ENCODE assay signal across 8 cellular contexts in the genomic region with DNA sequence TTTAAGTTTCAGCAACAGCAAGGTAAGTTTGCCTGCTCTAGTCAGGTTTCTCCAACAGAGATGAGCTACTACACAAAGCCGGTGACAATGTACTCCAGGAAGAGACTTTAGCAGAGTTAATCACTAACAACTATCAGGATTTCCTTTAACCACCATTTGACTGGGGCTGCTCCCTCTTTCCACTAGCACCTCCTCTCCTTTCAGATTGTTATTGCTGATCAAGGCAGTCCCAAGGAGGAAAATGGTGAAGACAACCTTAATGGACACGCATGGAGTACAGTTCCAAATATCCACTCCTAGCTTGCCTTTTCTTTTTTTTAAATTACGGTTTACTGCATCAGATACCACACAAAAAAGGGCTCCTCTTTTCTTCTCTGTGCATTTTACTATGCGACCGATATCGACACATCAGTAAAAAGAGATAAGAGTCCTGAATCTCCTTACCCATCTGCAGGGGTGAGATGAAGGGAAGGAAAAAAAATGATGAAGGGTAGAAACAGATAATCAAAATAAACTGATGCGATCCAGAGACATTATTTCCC. TPM values are rescaled to one million over a fixed set of nuclear protein-coding genes. Genes with fewer than 3 reads are reported as not detected.
DNase-seq lines count a peak whose midpoint lies in the region; ATAC-seq and TF ChIP-seq lines count a peak whose summit lies in the region.

No MANE protein-coding gene starts in this region.

- no peaks in the 10 kb centered on the region for H3K27me3 ChIP-seq in HUES6 (ENCODE audit: control insufficient read depth, insufficient read depth, low read length)
- H3K27me3 ChIP-seq in WERI-Rb-1 (ENCODE audit: insufficient read depth, low read depth, severe bottlenecking): no peaks in the 10 kb centered on the region
- no peaks in the 10 kb centered on the region for H3K27me3 ChIP-seq in foreskin keratinocyte
- H3K27me3 ChIP-seq in trophoblast cell (ENCODE audit: insufficient read depth, low read length): no peaks in the 10 kb centered on the region

- H3K4me3 ChIP-seq in HUES6 (ENCODE audit: low read depth, low read length) (peak overlapping the region; percentile 91), WERI-Rb-1 (ENCODE audit: low read depth, low read length) (peak overlapping the region; percentile 84), trophoblast cell (ENCODE audit: low read depth, low read length) (peak overlapping the region; percentile 94)

- peak overlapping the region; percentile 68 for H3K4me2 ChIP-seq in trophoblast cell (ENCODE audit: low read length)

- no peak overlapping the region for H2BK12ac ChIP-seq in trophoblast cell (ENCODE audit: low read length)

- no peaks in the 10 kb centered on the region for H3K9me3 ChIP-seq in HUES6 (ENCODE audit: control insufficient read depth, insufficient read depth, low read depth, low read length)
- no peaks in the 10 kb centered on the region for H3K9me3 ChIP-seq in WERI-Rb-1 (ENCODE audit: severe bottlenecking)
- no peaks in the 10 kb centered on the region for H3K9me3 ChIP-seq in trophoblast cell (ENCODE audit: insufficient read depth, low read depth, low read length)

- no peak overlapping the region for H3K23ac ChIP-seq in trophoblast cell (ENCODE audit: low read length)

- H3K79me2 ChIP-seq in trophoblast cell (ENCODE audit: control insufficient read depth, insufficient read depth, low read length, poor library complexity): peaks cover 6% of the 10 kb centered on the region

- H4K91ac ChIP-seq in trophoblast cell (ENCODE audit: low read depth, low read length): peak overlapping the region; percentile 95

- peak overlapping the region; percentile 99 for H3K14ac ChIP-seq in trophoblast cell (ENCODE audit: low read length)

- DNase-seq in DMS53 (lab: John Stamatoyannopoulos, UW) (peak; percentile 40), DMS53 treated with DMSO at 0.1 percent for 48 hours (lab: John Stamatoyannopoulos, UW; ENCODE audit: unreplicated experiment) (no peak), WERI-Rb-1 (peak; percentile 18), foreskin keratinocyte (peak; percentile 25 to 56), trophoblast cell (no peak)
- DNase-seq in effector CD4-positive, alpha-beta T cell: no peak

- peak overlapping the region; percentile 99 for H2AFZ ChIP-seq in trophoblast cell (ENCODE audit: insufficient read depth, low read length, poor library complexity)

- TF ChIP-seq CTCF in WERI-Rb-1 (IDR thresholded peaks at IDR 0.05; ENCODE audit: low read depth, low read length) (no peak), foreskin keratinocyte (conservative IDR thresholded peaks at IDR 0.05) (peak; percentile 42)

- no peak for ATAC-seq in foreskin keratinocyte
- no peak for ATAC-seq in GM21360 (IDR thresholded peaks at IDR 0.05; ENCODE audit: unreplicated experiment)

- peaks cover 34% of the 10 kb centered on the region for H3K4me1 ChIP-seq in HUES6 (ENCODE audit: control insufficient read depth, insufficient read depth, low read length)
- peaks cover 43% of the 10 kb centered on the region for H3K4me1 ChIP-seq in foreskin keratinocyte
- peaks cover 0 to 2% of the 10 kb centered on the region in 2 experiments for H3K4me1 ChIP-seq in trophoblast cell (ENCODE audit: control insufficient read depth in 1 of 2, insufficient read depth in 2 of 2, low read length in 2 of 2)

- no CpG with 5 or more reads among the region's 7 CpGs for WGBS in trophoblast cell (ENCODE audit: extremely low coverage, insufficient coverage, insufficient read length)

- H4K12ac ChIP-seq in trophoblast cell (ENCODE audit: low read depth, low read length): peak overlapping the region; percentile 97

- H3K9ac ChIP-seq in HUES6 (ENCODE audit: low read length) (peak overlapping the region; percentile 80), trophoblast cell (ENCODE audit: low read length) (no peak overlapping the region)

- H2AK5ac ChIP-seq in trophoblast cell (ENCODE audit: low read length): no peak overlapping the region

- peak overlapping the region; percentile 93 for H2BK5ac ChIP-seq in trophoblast cell (ENCODE audit: low read depth, low read length, poor library complexity)

- peak overlapping the region; percentile 96 for H4K8ac ChIP-seq in trophoblast cell (ENCODE audit: low read depth, low read length)

- peak overlapping the region; percentile 95 for H2BK120ac ChIP-seq in trophoblast cell (ENCODE audit: insufficient read depth, low read length, poor library complexity)

- H3K18ac ChIP-seq in trophoblast cell (ENCODE audit: low read length): peak overlapping the region; percentile 100

- H3K79me1 ChIP-seq in trophoblast cell (ENCODE audit: low read length): peaks cover 8% of the 10 kb centered on the region

- no peaks in the 10 kb centered on the region for H3K36me3 ChIP-seq in HUES6 (ENCODE audit: control insufficient read depth, insufficient read depth, low read length)
- peaks cover 3% of the 10 kb centered on the region; the same call in 1 of the 2 replicates for H3K36me3 ChIP-seq in WERI-Rb-1
- no peaks in the 10 kb centered on the region for H3K36me3 ChIP-seq in trophoblast cell (ENCODE audit: control insufficient read depth in 1 of 2, insufficient read depth in 2 of 2, low read length in 2 of 2)

- H3K27ac ChIP-seq in HUES6 (ENCODE audit: low read depth, low read length) (peak overlapping the region; percentile 79), WERI-Rb-1 (peak overlapping the region; percentile 87), foreskin keratinocyte (peak overlapping the region; percentile 59), trophoblast cell (ENCODE audit: low read depth, low read length) (peak overlapping the region; percentile 53)

- H3K4ac ChIP-seq in trophoblast cell (ENCODE audit: low read depth, low read length): peak overlapping the region; percentile 100

RNA-seq across cellular contexts. Expression of gene FAM222B, which starts 30.9 kb away (rescaled TPM):
- 16.3 and 17.9 TPM in 2 replicates for total RNA-seq in foreskin keratinocyte
- polyA plus RNA-seq in foreskin keratinocyte: 9.8 and 10.8 TPM in 2 replicates
- polyA plus RNA-seq in trophoblast cell (2013): 45.9 and 48.6 TPM in 2 replicates

RNA-seq across cellular contexts. Expression of gene ERAL1, which starts 43.2 kb away (rescaled TPM):
- 34.8 and 44.4 TPM in 2 replicates for total RNA-seq in foreskin keratinocyte
- polyA plus RNA-seq in foreskin keratinocyte: 65.8 and 72.8 TPM in 2 replicates
- 39.0 and 40.1 TPM in 2 replicates for polyA plus RNA-seq in trophoblast cell (2013)

Comparison
In these comparisons a context has a peak if more than half of its experiments do, and no peak if none do; other contexts are left out.
1. DNase-seq: peak in DMS53 (single experiment), WERI-Rb-1 (single experiment) and foreskin keratinocyte (2 of 2); none in DMS53 treated with DMSO at 0.1 percent for 48 hours (single experiment), trophoblast cell (0 of 2) and effector CD4-positive, alpha-beta T cell (single experiment).
2. Peak in every context shown above with its lines, with median percentiles within 50 percentile points of each other: H3K27ac ChIP-seq and H3K4me3 ChIP-seq.